14 cellular contexts compared by ENCODE assay signal in genomic region chr1:12064073-12064969, GRCh38. TPM values are rescaled to one million over a fixed set of nuclear protein-coding genes. Genes with fewer than 3 reads are reported as not detected.
DNase-seq lines count a peak whose midpoint lies in the region; ATAC-seq and TF ChIP-seq lines count a peak whose summit lies in the region.
"Had no signal": no experiment of that assay in that cellular context is flagged by ENCODE, and none has a peak within 500 bp of the region (broad histone marks: within the 10 kb centered on the region; RNA-seq: fewer than 3 reads in every experiment).

No MANE protein-coding gene starts in this region.

- H3K36me3 Mint-ChIP-seq in activated T-helper 17 cell treated with anti-CD3 and anti-CD28 coated beads, Interleukin-2, amount 50 U/mL, for 72 hours (ENCODE audit: low read depth), result peaks cover 41% of the 10 kb centered on the region
- no peaks in the 10 kb centered on the region for H3K36me3 Mint-ChIP-seq in natural killer cell

- H3K4me3 Mint-ChIP-seq in activated T-helper 17 cell treated with anti-CD3 and anti-CD28 coated beads, Interleukin-2, amount 50 U/mL, for 72 hours, result peak overlapping the region; percentile 76
- peak overlapping the region; percentile 35 for H3K4me3 Mint-ChIP-seq in natural killer cell

- H3K27me3 ChIP-seq in GM06990 (replicated peaks; ENCODE audit: control insufficient read depth, insufficient read depth, low read length), result no peaks in the 10 kb centered on the region

- H3K27ac Mint-ChIP-seq in activated T-helper 17 cell treated with anti-CD3 and anti-CD28 coated beads, Interleukin-2, amount 50 U/mL, for 72 hours, result peak overlapping the region; percentile 11
- no peak overlapping the region for H3K27ac Mint-ChIP-seq in natural killer cell

- TF ChIP-seq CTCF in GM06990 (IDR thresholded peaks at IDR 0.05; ENCODE audit: insufficient read depth, low read length, poor library complexity, severe bottlenecking) (no peak), HFF-Myc (IDR thresholded peaks at IDR 0.05; ENCODE audit: low read depth, low read length, missing control alignments) (no peak), natural killer cell (IDR thresholded peaks at IDR 0.05) (no peak)

- H3K36me3 ChIP-seq in GM06990 (ENCODE audit: control insufficient read depth, insufficient read depth, low read length), result no peaks in the 10 kb centered on the region

- no peak for ATAC-seq in activated T-helper 17 cell treated with anti-CD3 and anti-CD28 coated beads, Interleukin-2, amount 50 U/mL, for 72 hours (replicated peaks)
- ATAC-seq in natural killer cell (no peak), HG03175 (IDR thresholded peaks at IDR 0.05; ENCODE audit: unreplicated experiment) (no peak)

- peaks cover 20% of the 10 kb centered on the region for H3K27me3 Mint-ChIP-seq in activated T-helper 17 cell treated with anti-CD3 and anti-CD28 coated beads, Interleukin-2, amount 50 U/mL, for 72 hours
- H3K27me3 Mint-ChIP-seq in natural killer cell (ENCODE audit: low read depth in 2 of 2), result peaks cover 45 to 50% of the 10 kb centered on the region in 2 donors

- H3K4me1 Mint-ChIP-seq in activated T-helper 17 cell treated with anti-CD3 and anti-CD28 coated beads, Interleukin-2, amount 50 U/mL, for 72 hours, result peaks cover 47% of the 10 kb centered on the region
- peaks cover 21 to 27% of the 10 kb centered on the region in 2 donors for H3K4me1 Mint-ChIP-seq in natural killer cell

- H3K4me3 ChIP-seq in GM06990 (replicated peaks; ENCODE audit: low read depth, low read length), result peak overlapping the region; percentile 95
- H3K4me3 ChIP-seq in HFF-Myc (replicated peaks; ENCODE audit: low read depth, low read length), result peak overlapping the region; percentile 76

- intact Hi-C loops in natural killer cell (cut with micrococcal nuclease), result no loop called here

- H3K9me3 Mint-ChIP-seq in activated T-helper 17 cell treated with anti-CD3 and anti-CD28 coated beads, Interleukin-2, amount 50 U/mL, for 72 hours, result no peaks in the 10 kb centered on the region
- no peaks in the 10 kb centered on the region for H3K9me3 Mint-ChIP-seq in natural killer cell

- DNase-seq in GM06990 (ENCODE audit: extremely low read depth, insufficient read length) (no peak), HFF-Myc (ENCODE audit: extremely low read depth, low read depth) (no peak), natural killer cell (no peak), NCI-H2081 treated with DMSO at 0.1 percent for 48 hours (lab: John Stamatoyannopoulos, UW) (no peak), NCI-H774 (lab: John Stamatoyannopoulos, UW) (no peak), NCI-H2107 treated with DMSO at 0.1 percent for 48 hours (lab: John Stamatoyannopoulos, UW; ENCODE audit: unreplicated experiment) (no peak)
- DNase-seq: activated gamma-delta T cell treated with Interleukin-2 at 50 U/mL for 16 hours, DMS153, NCI-H1105, NCI-H524 treated with DMSO at 0.1 percent for 48 hours had no signal

RNA-seq across cellular contexts. Expression of gene TNFRSF8, which starts 1.2 kb away (rescaled TPM):
- total RNA-seq in activated T-helper 17 cell treated with anti-CD3 and anti-CD28 coated beads, Interleukin-2, amount 50 U/mL, for 72 hours, result 100 to 1,000 TPM in 1 of 2 donors, 10 to 100 TPM in 1; 35.3 to 216 TPM
- total RNA-seq in natural killer cell, result 1 to 10 TPM in 1 of 3 donors, under 1 TPM in 2; 0.34 to 1.7 (median 0.50) TPM
- total RNA-seq: chondrocyte, temporal lobe had no signal

RNA-seq across cellular contexts. Expression of gene MIIP, which starts 45.0 kb away (rescaled TPM):
- total RNA-seq in activated T-helper 17 cell treated with anti-CD3 and anti-CD28 coated beads, Interleukin-2, amount 50 U/mL, for 72 hours, result 100 to 1,000 TPM in 1 of 2 donors, 10 to 100 TPM in 1; 51.1 to 115 TPM
- total RNA-seq in natural killer cell, result 10 to 100 TPM; 27.2 to 28.5 (median 27.9) TPM

Comparison
In these comparisons a context has a peak if more than half of its experiments do, and no peak if none do; other contexts are left out.
1. RNA of gene TNFRSF8, which starts 1.2 kb away (total RNA-seq): 35.3 to 216 TPM in activated T-helper 17 cell treated with anti-CD3 and anti-CD28 coated beads, Interleukin-2, amount 50 U/mL, for 72 hours; 0.34 to 1.7 TPM in natural killer cell; every median in the first group is over 10 times any median in the second.